In the genomic region with DNA sequence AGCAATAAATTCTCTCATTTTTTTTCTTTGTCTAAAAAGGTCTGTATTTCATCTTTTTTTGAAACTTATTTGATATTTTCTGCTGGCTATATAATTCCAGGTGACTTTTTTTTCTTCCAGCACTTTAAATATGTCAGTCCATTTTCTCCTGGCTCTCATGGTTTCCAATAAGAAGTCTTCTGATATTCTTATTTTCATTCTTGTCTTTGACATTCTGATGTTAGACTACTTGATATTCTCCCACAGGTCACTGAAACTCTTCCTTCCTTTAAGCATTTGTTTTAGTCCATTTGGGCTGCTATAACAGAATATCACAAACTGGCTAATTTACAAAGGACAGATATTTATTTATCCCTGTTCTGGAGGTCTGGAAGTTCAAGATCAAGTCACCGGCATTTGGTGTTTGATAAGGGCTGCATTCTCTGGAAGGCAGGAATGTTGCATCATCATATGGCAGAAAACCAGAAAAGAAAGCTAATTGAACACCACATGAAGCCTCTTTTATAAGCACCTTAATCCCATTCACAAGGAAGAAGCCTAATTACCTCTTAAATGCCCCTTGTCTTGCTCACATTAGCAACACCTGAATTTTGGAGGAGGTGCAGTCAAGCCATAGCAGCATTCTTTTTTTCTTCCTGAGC, we compare ENCODE assay signal across 17 cellular contexts.
DNase-seq lines count a peak whose midpoint lies in the region; ATAC-seq and TF ChIP-seq lines count a peak whose summit lies in the region.
"Had no signal": no experiment of that assay in that cellular context is flagged by ENCODE, and none has a peak within 500 bp of the region (broad histone marks: within the 10 kb centered on the region; RNA-seq: fewer than 3 reads in every experiment).

No MANE protein-coding gene starts in this region.

- peak; percentile 61 for ATAC-seq in GM23338
- no peak for ATAC-seq in HCT116
- no peak for ATAC-seq in GM19463 (IDR thresholded peaks at IDR 0.05; ENCODE audit: unreplicated experiment)

- H3K4me3 Mint-ChIP-seq in GM23338: no peak overlapping the region
- H3K4me3 Mint-ChIP-seq: CD4-positive, alpha-beta T cell had no signal

- no peak for TF ChIP-seq CTCF in GM23338 (conservative IDR thresholded peaks at IDR 0.05; ENCODE audit: low read depth in 2 of 2)
- TF ChIP-seq CTCF in HCT116 (IDR thresholded peaks at IDR 0.05 in 2 of 3, conservative IDR thresholded peaks at IDR 0.05 in 1 of 3; ENCODE audit: borderline replicate concordance in 1 of 3, insufficient read depth in 1 of 3, low read depth in 2 of 3, low read length in 2 of 3): no peak
- TF ChIP-seq CTCF in fibroblast of pulmonary artery (IDR thresholded peaks at IDR 0.05; ENCODE audit: low read length, missing control alignments): no peak

- H3K9me3 ChIP-seq in HCT116 (ENCODE audit: control insufficient read depth in 1 of 2, insufficient read depth in 1 of 2, low read depth in 1 of 2, low read length in 2 of 2): peaks cover 3 to 4% of the 10 kb centered on the region in 2 experiments; a peak in 1 of 4 replicates
- H3K9me3 ChIP-seq: BE2C had no signal

- POLR2A ChIA-PET in HCT116 (lab: Charles Lee): no interaction called here

- peaks cover 9% of the 10 kb centered on the region for H3F3A ChIP-seq in GM23338 (replicated peaks; ENCODE audit: low read depth)

- CTCF ChIA-PET in HCT116 (lab: Charles Lee): no interaction called here

- H3K79me2 ChIP-seq in GM23338 (replicated peaks; ENCODE audit: insufficient read depth) (no peaks in the 10 kb centered on the region), HCT116 (ENCODE audit: insufficient read depth, low read length) (no peaks in the 10 kb centered on the region)

- H3K4me1 Mint-ChIP-seq in GM23338: peaks cover 9% of the 10 kb centered on the region

- H3K4me3 ChIP-seq in GM23338 (no peak overlapping the region), HCT116 (replicated peaks in 1 of 2; ENCODE audit: low read depth in 1 of 2, low read length in 2 of 2) (no peak overlapping the region), fibroblast of pulmonary artery (replicated peaks; ENCODE audit: low read depth, low read length) (no peak overlapping the region)
- H3K4me3 ChIP-seq: PC-9, SJSA1 had no signal

- DNase-seq in GM23338 (ENCODE audit: low spot score): no peak
- DNase-seq in HCT116 (ENCODE audit: low read depth, low spot score): no peak
- peak; percentile 3 for DNase-seq in NCI-H748 treated with DMSO at 0.1 percent for 48 hours (lab: John Stamatoyannopoulos, UW)
- DNase-seq in fibroblast of pulmonary artery (ENCODE audit: low read depth): peak; percentile 10
- DNase-seq in COR-L47 (lab: John Stamatoyannopoulos, UW): no peak
- no peak for DNase-seq in NCI-H345 treated with DMSO at 0.1 percent for 48 hours (lab: John Stamatoyannopoulos, UW; ENCODE audit: unreplicated experiment)
- DNase-seq: BE2C; Calu3; CD4-positive, alpha-beta T cell; HCEC 1CT; Karpas-422; MM.1S; NCI-H187; NCI-H446; PC-9 had no signal

- H3K9me3 Mint-ChIP-seq in GM23338: peaks cover 42% of the 10 kb centered on the region

- H3K27me3 Mint-ChIP-seq in GM23338 (ENCODE audit: insufficient read depth, low read depth, poor library complexity): peaks cover 4% of the 10 kb centered on the region
- H3K27me3 Mint-ChIP-seq: CD4-positive, alpha-beta T cell had no signal

- intact Hi-C loops in HCT116 (cut with micrococcal nuclease): no loop called here

- H3K4me1 ChIP-seq in GM23338 (ENCODE audit: insufficient read depth) (no peaks in the 10 kb centered on the region), HCT116 (ENCODE audit: control insufficient read depth in 1 of 2, insufficient read depth in 2 of 2, low read length in 2 of 2) (no peaks in the 10 kb centered on the region)
- H3K4me1 ChIP-seq: BE2C, SJSA1 had no signal

- H3K36me3 Mint-ChIP-seq in GM23338 (ENCODE audit: low read depth): peaks cover 21% of the 10 kb centered on the region

- H3K36me3 ChIP-seq in GM23338 (ENCODE audit: insufficient read depth): peaks cover 4% of the 10 kb centered on the region; the same call in 1 of the 2 replicates
- no peaks in the 10 kb centered on the region for H3K36me3 ChIP-seq in HCT116 (ENCODE audit: control insufficient read depth in 1 of 2, insufficient read depth in 2 of 2, low read length in 2 of 2)
- H3K36me3 ChIP-seq: BE2C, SJSA1 had no signal

- TF ChIP-seq POLR2A in HCT116 (IDR thresholded peaks at IDR 0.05; ENCODE audit: borderline replicate concordance, extremely low read depth, insufficient read depth, insufficient read length): no peak

- no peak overlapping the region for H3K9ac ChIP-seq in HCT116 (ENCODE audit: low read length)

- TF ChIP-seq RAD21 in HCT116 (IDR thresholded peaks at IDR 0.05; ENCODE audit: low read depth): no peak

- BruUV-seq in HCT116 (replicated peaks; lab: Mats Ljungman, UMichigan): no TSS peak

- RAD21 ChIA-PET in HCT116 (lab: Charles Lee; ENCODE audit: low non-redundant PET in 1 of 2, low total read pairs in 2 of 2, uncharacterized antibody in 2 of 2, unreplicated experiment in 2 of 2): no interaction called here

- H3K4me2 ChIP-seq in GM23338 (no peak overlapping the region), HCT116 (ENCODE audit: low read length) (no peak overlapping the region)
- H3K4me2 ChIP-seq: PC-9 had no signal

- H3K27me3 ChIP-seq in GM23338 (ENCODE audit: insufficient read depth): no peaks in the 10 kb centered on the region
- H3K27me3 ChIP-seq in HCT116 (ENCODE audit: insufficient read depth, low read length): no peaks in the 10 kb centered on the region
- H3K27me3 ChIP-seq: BE2C had no signal

- H3K27ac ChIP-seq in GM23338 (ENCODE audit: low read depth): no peak overlapping the region
- no peak overlapping the region for H3K27ac ChIP-seq in HCT116 (ENCODE audit: low read depth, low read length)
- H3K27ac ChIP-seq: PC-9, SJSA1 had no signal

- no peaks in the 10 kb centered on the region for H4K20me1 ChIP-seq in GM23338 (replicated peaks; ENCODE audit: insufficient read depth)
- no peaks in the 10 kb centered on the region for H4K20me1 ChIP-seq in HCT116 (ENCODE audit: insufficient read depth)

- H3K9me2 ChIP-seq in GM23338 (ENCODE audit: insufficient read depth): no peaks in the 10 kb centered on the region
- H3K9me2 ChIP-seq in HCT116 (ENCODE audit: insufficient read depth): no peaks in the 10 kb centered on the region

- H2AFZ ChIP-seq in GM23338 (no peak overlapping the region), HCT116 (ENCODE audit: low read depth, low read length, poor library complexity, severe bottlenecking) (no peak overlapping the region)
- H2AFZ ChIP-seq: PC-9 had no signal

- H3K27ac Mint-ChIP-seq in GM23338: peak overlapping the region; percentile 12; the same call in 1 of the 2 replicates
- H3K27ac Mint-ChIP-seq: CD4-positive, alpha-beta T cell had no signal

TF ChIP-seq in GM23338, 12 proteins besides CTCF, POLR2A, EP300 and RAD21:
- TF ChIP-seq NANOG (IDR thresholded peaks at IDR 0.05; ENCODE audit: borderline replicate concordance): 0 out of 2 replicates have a peak, but pooled peaks have one; percentile 15
- TF ChIP-seq STAT1 (IDR thresholded peaks at IDR 0.05; ENCODE audit: unreplicated experiment): no peak
TF ChIP-seq in GM23338: peak in this region for 1.

TF ChIP-seq in HCT116, 20 proteins besides CTCF, POLR2A, EP300 and RAD21:
- TF ChIP-seq, protein P1, sequence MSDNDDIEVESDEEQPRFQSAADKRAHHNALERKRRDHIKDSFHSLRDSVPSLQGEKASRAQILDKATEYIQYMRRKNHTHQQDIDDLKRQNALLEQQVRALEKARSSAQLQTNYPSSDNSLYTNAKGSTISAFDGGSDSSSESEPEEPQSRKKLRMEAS (IDR thresholded peaks at IDR 0.05): no peak
- TF ChIP-seq, protein P2, sequence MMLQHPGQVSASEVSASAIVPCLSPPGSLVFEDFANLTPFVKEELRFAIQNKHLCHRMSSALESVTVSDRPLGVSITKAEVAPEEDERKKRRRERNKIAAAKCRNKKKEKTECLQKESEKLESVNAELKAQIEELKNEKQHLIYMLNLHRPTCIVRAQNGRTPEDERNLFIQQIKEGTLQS (IDR thresholded peaks at IDR 0.05): 0 out of 2 replicates have a peak, but pooled peaks have one; percentile 19
- no peak for TF ChIP-seq CBX3 (IDR thresholded peaks at IDR 0.05; ENCODE audit: low read depth)
TF ChIP-seq in HCT116: peak in this region for 1.

Comparison
In these comparisons a context has a peak if more than half of its experiments do, and no peak if none do; other contexts are left out.
1. DNase-seq: peak in NCI-H748 treated with DMSO at 0.1 percent for 48 hours (single experiment) and fibroblast of pulmonary artery (single experiment); none in GM23338 (single experiment), HCT116 (single experiment), COR-L47 (single experiment) and NCI-H345 treated with DMSO at 0.1 percent for 48 hours (single experiment).